ENCODE assay signal across 20 cellular contexts in genomic region chr6:138044458-138044857, GRCh38.
DNase-seq lines count a peak whose midpoint lies in the region; ATAC-seq, FAIRE-seq and TF ChIP-seq lines count a peak whose summit lies in the region.
"Had no signal": no experiment of that assay in that cellular context is flagged by ENCODE, and none has a peak within 500 bp of the region (broad histone marks: within the 10 kb centered on the region; RNA-seq: fewer than 3 reads in every experiment).

No MANE protein-coding gene starts in this region.

- no peak overlapping the region for H3K27ac ChIP-seq in RWPE1
- H3K27ac ChIP-seq: BLaER1, PC-9 had no signal

- DNase-seq in HPDE6-E6E7 (ENCODE audit: extremely low spot score) (peak; percentile 60), RWPE1 (ENCODE audit: low spot score) (peak; percentile 36), fibroblast of mammary gland (ENCODE audit: low read depth) (peak; percentile 6), D721Med (ENCODE audit: insufficient read length, low spot score) (no peak), Ammon's horn (ENCODE audit: low spot score) (no peak)
- DNase-seq: CD8-positive, alpha-beta memory T cell; DMS153; KG1; MG63; NCI-H1105 treated with DMSO at 0.1 percent for 48 hours; NCI-H187; PC-9; SHP77 treated with DMSO at 0.1 percent for 48 hours had no signal

- TF ChIP-seq CTCF in RWPE1 (conservative IDR thresholded peaks at IDR 0.05; ENCODE audit: low read depth) (no peak), fibroblast of mammary gland (conservative IDR thresholded peaks at IDR 0.05; ENCODE audit: control insufficient read depth, insufficient read depth, low read depth, low read length) (no peak), D721Med (IDR thresholded peaks at IDR 0.05; ENCODE audit: insufficient read depth, missing control alignments) (no peak)

- CTCF ChIA-PET in RWPE1 (lab: Yijun Ruan, JAX), result interaction anchor here (1.0 kb wide), 1 partner anchor 38 kb away, joined by 3 read pairs; no protein-coding TSS in a partner anchor

- no peak for ATAC-seq in GM18909 (IDR thresholded peaks at IDR 0.05; ENCODE audit: poor library complexity, unreplicated experiment)
- no peak for ATAC-seq in HG02885 (IDR thresholded peaks at IDR 0.05; ENCODE audit: poor library complexity, unreplicated experiment)
- ATAC-seq: GM12878, HCT116 had no signal

- no peak overlapping the region for H3K4me3 ChIP-seq in fibroblast of mammary gland (ENCODE audit: control insufficient read depth, low read depth, low read length)
- H3K4me3 ChIP-seq: BLaER1, GM12878, MG63, PC-9 had no signal

- no peak for FAIRE-seq in D721Med (lab: Jason Lieb, UNC)
- FAIRE-seq: GM12878, GM18507, GM19239 had no signal

- POLR2A ChIA-PET in RWPE1 (lab: Yijun Ruan, JAX; ENCODE audit: low non-redundant PET), result no interaction called here

Comparison
In these comparisons a context has a peak if more than half of its experiments do, and no peak if none do; other contexts are left out.
1. DNase-seq: peak in HPDE6-E6E7 (single experiment), RWPE1 (single experiment) and fibroblast of mammary gland (single experiment); none in D721Med (single experiment) and Ammon's horn (single experiment).